8 cellular contexts compared by ENCODE assay signal in genomic region chr4:88320174-88320779, GRCh38. TPM values are rescaled to one million over a fixed set of nuclear protein-coding genes. Genes with fewer than 3 reads are reported as not detected.
DNase-seq lines count a peak whose midpoint lies in the region; ATAC-seq, FAIRE-seq and TF ChIP-seq lines count a peak whose summit lies in the region.

No MANE protein-coding gene starts in this region.

- BruUV-seq in endothelial cell of umbilical vein (replicated peaks; lab: Mats Ljungman, UMichigan), result no TSS peak

- POLR2A ChIA-PET in endothelial cell of umbilical vein (lab: Charles Lee), result no interaction called here

- TF ChIP-seq POLR2A in endothelial cell of umbilical vein (IDR thresholded peaks at IDR 0.05; ENCODE audit: low read depth, low read length) (no peak), thyroid gland (IDR thresholded peaks at IDR 0.05) (no peak)

- H3K27ac ChIP-seq in DOHH2 (ENCODE audit: low read depth, low read length) (peak overlapping the region; percentile 91), endothelial cell of umbilical vein (ENCODE audit: insufficient read depth, low read depth, low read length) (no peak overlapping the region), thyroid gland (peak overlapping the region in 1 of 3 donors; percentile 12)

- no peak overlapping the region for H3K9ac ChIP-seq in endothelial cell of umbilical vein (replicated peaks; ENCODE audit: extremely low read depth, insufficient read depth, low read length)

- no peak for TF ChIP-seq CTCF in DOHH2 (IDR thresholded peaks at IDR 0.05; ENCODE audit: low read depth, low read length, poor library complexity, severe bottlenecking)
- TF ChIP-seq CTCF in endothelial cell of umbilical vein (IDR thresholded peaks at IDR 0.05; ENCODE audit: extremely low read depth in 1 of 2, insufficient read depth in 1 of 2, low read depth in 1 of 2, low read length in 2 of 2), result no peak
- TF ChIP-seq CTCF in thyroid gland (IDR thresholded peaks at IDR 0.05), result no peak
- no peak for TF ChIP-seq CTCF in BE2C (IDR thresholded peaks at IDR 0.05; ENCODE audit: low read depth, low read length)

- intact Hi-C loops in endothelial cell of umbilical vein (cut with micrococcal nuclease) (no loop called here), thyroid gland (cut with DNase I) (no loop called here)

- no peaks in the 10 kb centered on the region for H3K9me2 ChIP-seq in DOHH2 (replicated peaks; ENCODE audit: control insufficient read depth, low read length)

- H4K20me1 ChIP-seq in DOHH2 (ENCODE audit: control insufficient read depth, insufficient read depth, low read depth, low read length) (no peaks in the 10 kb centered on the region), endothelial cell of umbilical vein (replicated peaks; ENCODE audit: control insufficient read depth, extremely low read depth, insufficient read depth, low read length) (no peaks in the 10 kb centered on the region)

- no peaks in the 10 kb centered on the region for H3K36me3 ChIP-seq in DOHH2 (ENCODE audit: control insufficient read depth, low read length)
- no peaks in the 10 kb centered on the region for H3K36me3 ChIP-seq in endothelial cell of umbilical vein (ENCODE audit: control insufficient read depth in 2 of 2, extremely low read depth in 1 of 2, insufficient read depth in 2 of 2, low read length in 2 of 2)
- no peaks in the 10 kb centered on the region for H3K36me3 ChIP-seq in thyroid gland
- no peaks in the 10 kb centered on the region for H3K36me3 ChIP-seq in BE2C

- no peaks in the 10 kb centered on the region for H3K9me1 ChIP-seq in endothelial cell of umbilical vein (replicated peaks; ENCODE audit: control insufficient read depth, extremely low read depth, insufficient read depth, low read length)

- ATAC-seq in GM21367 (IDR thresholded peaks at IDR 0.05; ENCODE audit: unreplicated experiment) (peak; percentile 43), HG03558 (IDR thresholded peaks at IDR 0.05; ENCODE audit: extremely low read depth, unreplicated experiment) (peak; percentile 26)

- CTCF ChIA-PET in endothelial cell of umbilical vein (lab: Charles Lee), result interaction anchor here (0.6 to 2.0 kb wide), 14 partner anchors 9 to 965 kb away, joined by 3 to 12 read pairs (median 4); partner anchors contain the start of gene PPM1K

- 46 to 50% methylated on average over 1 of the region's 1 CpG for WGBS in thyroid gland, 2 donors

- H3K4me3 ChIP-seq in DOHH2 (ENCODE audit: low read length), result peak overlapping the region; percentile 66
- H3K4me3 ChIP-seq in endothelial cell of umbilical vein (replicated peaks in 1 of 3; ENCODE audit: insufficient read depth in 1 of 3, low read depth in 1 of 3, low read length in 3 of 3), result no peak overlapping the region
- H3K4me3 ChIP-seq in thyroid gland (replicated peaks in 1 of 3), result no peak overlapping the region
- no peak overlapping the region for H3K4me3 ChIP-seq in BE2C (ENCODE audit: low read depth, low read length)

- DNase-seq in endothelial cell of umbilical vein (ENCODE audit: low read depth, low spot score) (peak; percentile 52), thyroid gland (no peak), NCI-H1048 (lab: John Stamatoyannopoulos, UW) (no peak), NCI-H1930 (lab: John Stamatoyannopoulos, UW) (no peak), BE2C (no peak)

- H3K79me2 ChIP-seq in DOHH2 (ENCODE audit: control insufficient read depth, low read length) (no peaks in the 10 kb centered on the region), endothelial cell of umbilical vein (ENCODE audit: control insufficient read depth, insufficient read depth, low read length) (no peaks in the 10 kb centered on the region)

- dilution Hi-C loops in endothelial cell of umbilical vein (cut with MboI; ENCODE audit: extremely low pct_ligation_motif_present, low sequenced_read_pairs), result no loop called here

- H3F3A ChIP-seq in DOHH2 (ENCODE audit: control insufficient read depth, insufficient read depth), result peaks cover 10% of the 10 kb centered on the region

- no peaks in the 10 kb centered on the region for H3K9me3 ChIP-seq in DOHH2 (ENCODE audit: control insufficient read depth, insufficient read depth, low read length)
- H3K9me3 ChIP-seq in endothelial cell of umbilical vein (replicated peaks; ENCODE audit: control insufficient read depth, insufficient read depth, low read length), result no peaks in the 10 kb centered on the region
- no peaks in the 10 kb centered on the region for H3K9me3 ChIP-seq in thyroid gland
- H3K9me3 ChIP-seq in BE2C, result no peaks in the 10 kb centered on the region

- no peaks in the 10 kb centered on the region for H3K27me3 ChIP-seq in DOHH2 (ENCODE audit: control insufficient read depth, low read length)
- no peaks in the 10 kb centered on the region for H3K27me3 ChIP-seq in endothelial cell of umbilical vein (ENCODE audit: control insufficient read depth in 2 of 2, insufficient read depth in 2 of 2, low read length in 2 of 2)
- H3K27me3 ChIP-seq in thyroid gland, result no peaks in the 10 kb centered on the region
- H3K27me3 ChIP-seq in BE2C, result no peaks in the 10 kb centered on the region

- peak; percentile 86 for FAIRE-seq in endothelial cell of umbilical vein (lab: Jason Lieb, UNC)

- peak overlapping the region; percentile 88 for H2AFZ ChIP-seq in endothelial cell of umbilical vein (ENCODE audit: low read depth, low read length)

- H3K4me2 ChIP-seq in DOHH2 (ENCODE audit: low read length) (peak overlapping the region; percentile 94), endothelial cell of umbilical vein (ENCODE audit: insufficient read depth, low read length) (no peak overlapping the region)

- H3K4me1 ChIP-seq in DOHH2 (ENCODE audit: control insufficient read depth, low read length), result peaks cover 37% of the 10 kb centered on the region
- peaks cover 4% of the 10 kb centered on the region for H3K4me1 ChIP-seq in endothelial cell of umbilical vein (ENCODE audit: control insufficient read depth, extremely low read depth, insufficient read depth, low read length)
- peaks cover 9 to 10% of the 10 kb centered on the region in 2 donors for H3K4me1 ChIP-seq in thyroid gland
- no peaks in the 10 kb centered on the region for H3K4me1 ChIP-seq in BE2C

TF ChIP-seq in endothelial cell of umbilical vein, 7 proteins besides CTCF, POLR2A, EP300 and RAD21:
- TF ChIP-seq POLR2AphosphoS5 (IDR thresholded peaks at IDR 0.05; ENCODE audit: insufficient read depth, low read depth, low read length), result no peak
- TF ChIP-seq JUN (IDR thresholded peaks at IDR 0.05; ENCODE audit: borderline replicate concordance, insufficient read depth, insufficient read length, low read depth), result peak; percentile 13

RNA-seq across cellular contexts. Expression of gene PPM1K, which starts 35.9 kb away (rescaled TPM):
- 8.6 and 10.4 TPM in 2 replicates for total RNA-seq in endothelial cell of umbilical vein
- polyA plus RNA-seq in endothelial cell of umbilical vein, result 3.7 and 4.0 TPM in 2 replicates
- 3.0 and 4.3 TPM in 2 replicates for polyA plus RNA-seq in endothelial cell of umbilical vein (2011; cell fraction: cytosol; rRNA removed)
- 15.0 and 15.7 TPM in 2 replicates for polyA plus RNA-seq in endothelial cell of umbilical vein (2011; cell fraction: nucleus; rRNA removed)
- 2.4 and 2.5 TPM in 2 replicates for polyA plus RNA-seq in endothelial cell of umbilical vein (2012)
- polyA minus RNA-seq in endothelial cell of umbilical vein, result 30.7 and 42.0 TPM in 2 replicates
- 1.2 TPM for polyA minus RNA-seq in endothelial cell of umbilical vein (2011; cell fraction: cytosol; rRNA and poly(A)+ RNA removed)
- polyA minus RNA-seq in endothelial cell of umbilical vein (2011; cell fraction: nucleus; rRNA and poly(A)+ RNA removed), result 26.4 and 30.7 TPM in 2 replicates
- 10 to 100 TPM; 28.4 to 66.5 (median 46.2) TPM for total RNA-seq in thyroid gland
- polyA plus RNA-seq in BE2C (2012; ENCODE audit: insufficient read depth, insufficient read length, low read depth), result 0.88 TPM

RNA-seq across cellular contexts. Expression of gene HERC6, which starts 58.4 kb away (rescaled TPM):
- total RNA-seq in endothelial cell of umbilical vein, result 4.1 and 5.0 TPM in 2 replicates
- polyA plus RNA-seq in endothelial cell of umbilical vein, result 1.9 and 2.1 TPM in 2 replicates
- 2.3 and 2.6 TPM in 2 replicates for polyA plus RNA-seq in endothelial cell of umbilical vein (2011; cell fraction: cytosol; rRNA removed)
- 3.4 and 5.1 TPM in 2 replicates for polyA plus RNA-seq in endothelial cell of umbilical vein (2011; cell fraction: nucleus; rRNA removed)
- 2.0 and 3.7 TPM in 2 replicates for polyA plus RNA-seq in endothelial cell of umbilical vein (2012)
- polyA minus RNA-seq in endothelial cell of umbilical vein, result 4.7 and 6.3 TPM in 2 replicates
- 3.9 TPM for polyA minus RNA-seq in endothelial cell of umbilical vein (2011; cell fraction: cytosol; rRNA and poly(A)+ RNA removed)
- polyA minus RNA-seq in endothelial cell of umbilical vein (2011; cell fraction: nucleus; rRNA and poly(A)+ RNA removed), result 5.9 and 7.4 TPM in 2 replicates
- 10 to 100 TPM in 2 of 4 donors, 1 to 10 TPM in 2; 6.7 to 14.0 (median 9.6) TPM for total RNA-seq in thyroid gland
- 0.17 TPM for polyA plus RNA-seq in BE2C (2012; ENCODE audit: insufficient read depth, insufficient read length, low read depth)
